ENCODE assay signal across 21 cellular contexts in genomic region chr3:113013593-113013992, GRCh38. TPM values are rescaled to one million over a fixed set of nuclear protein-coding genes. Genes with fewer than 3 reads are reported as not detected.
"Had no signal": no experiment of that assay in that cellular context is flagged by ENCODE, and none has a peak within 500 bp of the region (broad histone marks: within the 10 kb centered on the region; RNA-seq: fewer than 3 reads in every experiment).

No MANE protein-coding gene starts in this region.

- H3K27me3 Mint-ChIP-seq: progenitor cell of endocrine pancreas; stimulated activated naive B cell treated with anti-CD40 and anti-IgM and Interleukin-4, amounts not matched to agents 10 μg/mL and 1 μg/mL and 100 μg/mL, for 72 hours had no signal

- DNase-seq: activated CD4-positive, alpha-beta T cell treated with anti-CD3 and anti-CD28 coated beads for 1 hour; activated CD8-positive, alpha-beta memory T cell treated with anti-CD3 and anti-CD28 coated beads for 24 hours; activated naive CD4-positive, alpha-beta T cell treated with Interleukin-2 at 50 U/mL for 16 hours; aorta; dorsolateral prefrontal cortex; esophagus squamous epithelium; foreskin fibroblast; left cardiac atrium; lower lobe of right lung; midbrain; occipital lobe; right lobe of liver; stimulated activated naive B cell treated with anti-CD40 and anti-IgM and Interleukin-4, amounts not matched to agents 10 μg/mL and 1 μg/mL and 100 μg/mL, for 72 hours; T-helper 9 cell had no signal

- H3K4me3 ChIP-seq: breast epithelium, dorsolateral prefrontal cortex, esophagus squamous epithelium, lower lobe of right lung, right lobe of liver, tibial nerve, vagina had no signal

- H3K9me3 Mint-ChIP-seq: nephron; stimulated activated naive B cell treated with anti-CD40 and anti-IgM and Interleukin-4, amounts not matched to agents 10 μg/mL and 1 μg/mL and 100 μg/mL, for 72 hours had no signal

- ATAC-seq: left cardiac atrium; lower lobe of right lung; right lobe of liver; SK-N-SH treated with all-trans-retinoic acid at 6 μM for 48 hours; stimulated activated naive B cell treated with anti-CD40 and anti-IgM and Interleukin-4, amounts not matched to agents 10 μg/mL and 1 μg/mL and 100 μg/mL, for 72 hours had no signal

- H3K27ac Mint-ChIP-seq: nephron, progenitor cell of endocrine pancreas had no signal

- H3K4me3 Mint-ChIP-seq: nephron; stimulated activated naive B cell treated with anti-CD40 and anti-IgM and Interleukin-4, amounts not matched to agents 10 μg/mL and 1 μg/mL and 100 μg/mL, for 72 hours had no signal

RNA-seq across cellular contexts. Expression of gene CD200R1, which starts 38.7 kb away (rescaled TPM):
- total RNA-seq: chondrocyte, progenitor cell of endocrine pancreas had no signal
